ENCODE assay signal across 35 cellular contexts in genomic region chr20:33765099-33765498, GRCh38. TPM values are rescaled to one million over a fixed set of nuclear protein-coding genes. Genes with fewer than 3 reads are reported as not detected.
DNase-seq lines count a peak whose midpoint lies in the region; ATAC-seq, FAIRE-seq and TF ChIP-seq lines count a peak whose summit lies in the region.
"Had no signal": no experiment of that assay in that cellular context is flagged by ENCODE, and none has a peak within 500 bp of the region (broad histone marks: within the 10 kb centered on the region; RNA-seq: fewer than 3 reads in every experiment).

No MANE protein-coding gene starts in this region.

- H3K27me3 ChIP-seq in HepG2 (ENCODE audit: control insufficient read depth in 1 of 2, insufficient read depth in 2 of 2, low read length in 2 of 2) (no peaks in the 10 kb centered on the region), right lobe of liver (no peaks in the 10 kb centered on the region), K562 (ENCODE audit: control insufficient read depth in 2 of 2, insufficient read depth in 2 of 2, low read length in 2 of 2) (no peaks in the 10 kb centered on the region)
- H3K27me3 ChIP-seq: BE2C; BLaER1; BLaER1 treated with 17β-estradiol and CSF1 and Interleukin-3, amounts not matched to agents 10 nM and 100 nM had no signal

- no peak for DNase-seq in activated naive CD4-positive, alpha-beta T cell treated with anti-CD3 and anti-CD28 coated beads, Interleukin-2, amount 50 U/mL, for 16 hours
- DNase-seq in HepG2 (ENCODE audit: low spot score), result no peak
- no peak for DNase-seq in right lobe of liver
- DNase-seq in K562 (ENCODE audit: extremely low read depth in 1 of 4, low spot score in 3 of 4), result no peak
- DNase-seq in HT-29 (ENCODE audit: low spot score), result no peak
- DNase-seq: 8988T; ACHN; AML-193; BE2C; C1 segment of cervical spinal cord; Caco-2; Calu3; CD4-positive, alpha-beta memory T cell; CD4-positive, alpha-beta T cell; CD4-positive, CD25-positive, alpha-beta regulatory T cell; CD8-positive, alpha-beta memory T cell; CD8-positive, alpha-beta T cell; COR-L47; DMS 273 treated with DMSO at 0.1 percent for 48 hours; DMS153; DMS53; DMS79; DMS79 treated with DMSO at 0.1 percent for 48 hours; DND-41; EL had no signal

- H3K4me1 ChIP-seq in HepG2 (ENCODE audit: insufficient read depth, low read length) (no peaks in the 10 kb centered on the region), right lobe of liver (no peaks in the 10 kb centered on the region), K562 (replicated peaks in 1 of 2; ENCODE audit: control insufficient read depth in 2 of 2, insufficient read depth in 2 of 2, low read length in 2 of 2) (peaks cover 8 to 10% of the 10 kb centered on the region in 2 experiments; a peak in 4 of 5 replicates)
- H3K4me1 ChIP-seq: A549; BLaER1; BLaER1 treated with 17β-estradiol and CSF1 and Interleukin-3, amounts not matched to agents 10 nM and 100 nM; Caco-2 had no signal

- H3K36me3 ChIP-seq in HepG2 (replicated peaks in 1 of 2; ENCODE audit: control insufficient read depth in 1 of 2, insufficient read depth in 2 of 2, low read length in 2 of 2), result 0 out of 5 replicates have a peak, but pooled peaks cover 0 to 3% of the 10 kb centered on the region in 2 experiments
- H3K36me3 ChIP-seq in right lobe of liver, result no peaks in the 10 kb centered on the region
- H3K36me3 ChIP-seq in K562 (ENCODE audit: control insufficient read depth, insufficient read depth, low read length), result no peaks in the 10 kb centered on the region
- H3K36me3 ChIP-seq: BE2C had no signal

- BruUV-seq in HepG2 (replicated peaks; lab: Mats Ljungman, UMichigan) (no TSS peak), K562 (replicated peaks; lab: Mats Ljungman, UMichigan) (no TSS peak)

- H3K27ac ChIP-seq in HepG2 (ENCODE audit: extremely low read length, insufficient read depth, low read length) (no peak overlapping the region), right lobe of liver (no peak overlapping the region), K562 (ENCODE audit: extremely low read depth, low read depth, low read length) (no peak overlapping the region)
- H3K27ac ChIP-seq: 22Rv1; A549; BLaER1; BLaER1 treated with 17β-estradiol and CSF1 and Interleukin-3, amounts not matched to agents 10 nM and 100 nM; C4-2B had no signal

- H4K20me1 ChIP-seq in HepG2 (ENCODE audit: insufficient read depth, low read length) (no peaks in the 10 kb centered on the region), K562 (replicated peaks; ENCODE audit: control insufficient read depth, insufficient read depth, low read length) (no peaks in the 10 kb centered on the region)
- H4K20me1 ChIP-seq: BLaER1 had no signal

- peaks cover 10% of the 10 kb centered on the region for H3K36me3 Mint-ChIP-seq in activated naive CD4-positive, alpha-beta T cell treated with anti-CD3 and anti-CD28 coated beads, Interleukin-2, amount 50 U/mL, for 24 hours

- in situ Hi-C loops in HepG2 (cut with HindIII; ENCODE audit: extremely low pct_ligation_motif_present, low pct_unique_long_range_greater_than_20kb), result no loop called here
- in situ Hi-C loops in K562 (cut with MboI), result no loop called here

- intact Hi-C loops in HepG2 (cut with micrococcal nuclease; ENCODE audit: unreplicated experiment) (no loop called here), right lobe of liver (cut with DNase I) (no loop called here), K562 (cut with micrococcal nuclease) (no loop called here)

- H2AFZ ChIP-seq in HepG2 (ENCODE audit: low read length) (no peak overlapping the region), K562 (ENCODE audit: low read depth, low read length) (no peak overlapping the region)

- H3K9me3 Mint-ChIP-seq in activated naive CD4-positive, alpha-beta T cell treated with anti-CD3 and anti-CD28 coated beads, Interleukin-2, amount 50 U/mL, for 24 hours, result no peaks in the 10 kb centered on the region
- H3K9me3 Mint-ChIP-seq: CD4-positive, alpha-beta memory T cell; CD4-positive, alpha-beta T cell; CD8-positive, alpha-beta memory T cell; CD8-positive, alpha-beta T cell had no signal

- no peak overlapping the region for H3K9ac ChIP-seq in HepG2 (ENCODE audit: insufficient read depth, low read depth, low read length)
- H3K9ac ChIP-seq in K562 (ENCODE audit: insufficient read depth in 1 of 2, low read depth in 2 of 2, low read length in 2 of 2), result no peak overlapping the region
- H3K9ac ChIP-seq: BLaER1; BLaER1 treated with 17β-estradiol and CSF1 and Interleukin-3, amounts not matched to agents 10 nM and 100 nM had no signal

- TF ChIP-seq EP300 in HepG2 (IDR thresholded peaks at IDR 0.05; ENCODE audit: low read depth in 2 of 2, low read length in 2 of 2) (no peak), HepG2 (CRISPR knock-in tag; IDR thresholded peaks at IDR 0.05; ENCODE audit: borderline replicate concordance) (no peak), K562 (IDR thresholded peaks at IDR 0.05; ENCODE audit: low read length) (no peak)

- H3K4me3 ChIP-seq in HepG2 (replicated peaks in 1 of 3; ENCODE audit: insufficient read depth in 1 of 3, low read depth in 2 of 3, low read length in 3 of 3) (no peak overlapping the region), right lobe of liver (no peak overlapping the region), K562 (no peak overlapping the region)
- H3K4me3 ChIP-seq: A549; BLaER1; BLaER1 treated with 17β-estradiol and CSF1 and Interleukin-3, amounts not matched to agents 10 nM and 100 nM had no signal

- H3K4me1 Mint-ChIP-seq in activated naive CD4-positive, alpha-beta T cell treated with anti-CD3 and anti-CD28 coated beads, Interleukin-2, amount 50 U/mL, for 24 hours, result no peaks in the 10 kb centered on the region
- H3K4me1 Mint-ChIP-seq: CD14-positive monocyte; CD4-positive, alpha-beta memory T cell; CD4-positive, CD25-positive, alpha-beta regulatory T cell had no signal

- H3K4me2 ChIP-seq in HepG2 (ENCODE audit: low read depth, low read length), result no peak overlapping the region
- no peak overlapping the region for H3K4me2 ChIP-seq in K562 (ENCODE audit: insufficient read depth, low read length)
- H3K4me2 ChIP-seq: A549; BLaER1; BLaER1 treated with 17β-estradiol and CSF1 and Interleukin-3, amounts not matched to agents 10 nM and 100 nM had no signal

- POLR2A ChIA-PET in HepG2 (lab: Yijun Ruan, JAX), result no interaction called here
- POLR2A ChIA-PET in K562 (lab: Yijun Ruan, JAX), result interaction anchor here (1.3 kb wide), 1 partner anchor 11 kb away, joined by 5 read pairs; no protein-coding TSS in a partner anchor

- ATAC-seq in HepG2 (no peak), right lobe of liver (no peak), K562 (no peak)
- ATAC-seq: A549; CD8-positive, alpha-beta T cell had no signal

- peak overlapping the region; percentile 30 for H3K27ac Mint-ChIP-seq in activated naive CD4-positive, alpha-beta T cell treated with anti-CD3 and anti-CD28 coated beads, Interleukin-2, amount 50 U/mL, for 24 hours
- H3K27ac Mint-ChIP-seq: B cell; CD4-positive, alpha-beta T cell; CD4-positive, CD25-positive, alpha-beta regulatory T cell; CD8-positive, alpha-beta T cell had no signal

- FAIRE-seq in HepG2 (lab: Jason Lieb, UNC) (no peak), K562 (lab: Jason Lieb, UNC) (no peak)
- FAIRE-seq: A204.1, A549, D721Med had no signal

- H3K79me2 ChIP-seq in HepG2 (ENCODE audit: insufficient read depth, low read length) (no peaks in the 10 kb centered on the region), K562 (ENCODE audit: control insufficient read depth, insufficient read depth, low read length) (no peaks in the 10 kb centered on the region)

- 94% methylated on average over 2 of the region's 2 CpGs for WGBS in HepG2 (ENCODE audit: low lambda C conversion rate)
- WGBS in right lobe of liver (ENCODE audit: insufficient coverage, low coverage, low lambda C conversion rate, missing lambda C conversion rate), result 80% methylated on average over 2 of the region's 2 CpGs
- WGBS in K562 (ENCODE audit: insufficient coverage, low coverage, missing lambda C conversion rate), result 0% methylated on average over 1 of the region's 2 CpGs

- H3K9me3 ChIP-seq in HepG2 (ENCODE audit: low read length) (no peaks in the 10 kb centered on the region), right lobe of liver (no peaks in the 10 kb centered on the region), K562 (replicated peaks; ENCODE audit: control insufficient read depth, insufficient read depth, low read depth, low read length) (no peaks in the 10 kb centered on the region)
- H3K9me3 ChIP-seq: A549; BE2C; BLaER1; BLaER1 treated with 17β-estradiol and CSF1 and Interleukin-3, amounts not matched to agents 10 nM and 100 nM had no signal

- H3K27me3 Mint-ChIP-seq in activated naive CD4-positive, alpha-beta T cell treated with anti-CD3 and anti-CD28 coated beads, Interleukin-2, amount 50 U/mL, for 24 hours, result no peaks in the 10 kb centered on the region
- H3K27me3 Mint-ChIP-seq: B cell; CD4-positive, alpha-beta memory T cell; CD4-positive, alpha-beta T cell; CD4-positive, CD25-positive, alpha-beta regulatory T cell; CD8-positive, alpha-beta memory T cell had no signal

- TF ChIP-seq POLR2A in HepG2 (IDR thresholded peaks at IDR 0.05; ENCODE audit: insufficient read depth in 1 of 2, low read depth in 2 of 2, low read length in 2 of 2) (no peak), right lobe of liver (IDR thresholded peaks at IDR 0.05) (no peak), K562 (conservative IDR thresholded peaks at IDR 0.05) (no peak)

- TF ChIP-seq CTCF in HepG2 (CRISPR knock-in tag; IDR thresholded peaks at IDR 0.05) (no peak), right lobe of liver (IDR thresholded peaks at IDR 0.05) (no peak), K562 (IDR thresholded peaks at IDR 0.05 in 2 of 3, conservative IDR thresholded peaks at IDR 0.05 in 1 of 3; ENCODE audit: insufficient read depth in 2 of 3, low read depth in 1 of 3, low read length in 3 of 3) (no peak)

- TF ChIP-seq RAD21 in HepG2 (CRISPR knock-in tag; IDR thresholded peaks at IDR 0.05) (no peak), K562 (CRISPR knock-in tag; conservative IDR thresholded peaks at IDR 0.05 in 1 of 2, IDR thresholded peaks at IDR 0.05 in 1 of 2) (no peak)

- H3K9me1 ChIP-seq in K562 (ENCODE audit: control insufficient read depth, insufficient read depth, low read length), result no peaks in the 10 kb centered on the region

- CTCF ChIA-PET in HepG2 (lab: Yijun Ruan, JAX; ENCODE audit: low intra/inter-chr PET ratio, low total read pairs), result no interaction called here
- CTCF ChIA-PET in K562 (lab: Yijun Ruan, JAX; ENCODE audit: low intra/inter-chr PET ratio), result no interaction called here

- no peak overlapping the region for H3K4me3 Mint-ChIP-seq in activated naive CD4-positive, alpha-beta T cell treated with anti-CD3 and anti-CD28 coated beads, Interleukin-2, amount 50 U/mL, for 24 hours
- H3K4me3 Mint-ChIP-seq: B cell; CD14-positive monocyte; CD4-positive, alpha-beta memory T cell; CD4-positive, alpha-beta T cell; CD4-positive, CD25-positive, alpha-beta regulatory T cell; CD8-positive, alpha-beta memory T cell; CD8-positive, alpha-beta T cell had no signal

RNA-seq across cellular contexts. Expression of gene ZNF341, which starts 33.3 kb away (rescaled TPM):
- total RNA-seq in HepG2 (2016; rRNA removed; fragmentation: Illumina TruSeq; extraction: Trizol) (0.97 and 1.1 TPM in 2 replicates), right lobe of liver (1 to 10 TPM in 5 of 6 experiments, under 1 TPM in 1; 0.99 to 2.0 (median 1.6) TPM), K562 (2014; rRNA removed) (1.6 and 2.6 TPM in 2 replicates), K562 (2014; rRNA removed; fragmentation: Illumina TruSeq; extraction: Trizol) (0.41 and 0.76 TPM in 2 replicates), K562 (2015; rRNA removed; fragmentation: Illumina TruSeq; extraction: Trizol) (1.0 TPM in 2 replicates), K562 (2021) (2.6 and 2.8 TPM in 2 replicates)
- total RNA-seq in HepG2 (2016; cell fraction: cytosol; rRNA removed; fragmentation: Illumina TruSeq; extraction: Trizol; ENCODE audit: low read depth), result 0.26 and 0.40 TPM in 2 replicates
- 0.85 and 1.00 TPM in 2 replicates for total RNA-seq in HepG2 (2016; cell fraction: insoluble cytoplasmic fraction; rRNA removed; fragmentation: Illumina TruSeq; extraction: Trizol)
- total RNA-seq in HepG2 (2016; cell fraction: membrane; rRNA removed; fragmentation: Illumina TruSeq; extraction: Trizol), result 0.43 and 0.59 TPM in 2 replicates
- 1.3 and 1.4 TPM in 2 replicates for total RNA-seq in HepG2 (2016; cell fraction: nucleus; rRNA removed; fragmentation: Illumina TruSeq; extraction: Trizol)
- polyA plus RNA-seq in HepG2 (2011; rRNA removed) (2.2 TPM in 2 replicates), K562 (2011; rRNA removed) (0.89 and 1.8 TPM in 2 replicates), K562 (2014; fragmentation: Illumina TruSeq; extraction: Trizol) (2.3 TPM in 2 replicates), K562 (2014; fragmentation: Nextera tagmentation; extraction: Ambion mirVana) (under 1 TPM; 0.08 to 0.10 TPM), K562 (2014; rRNA removed) (2.0 and 2.2 TPM in 2 replicates)
- 0.87 and 0.94 TPM in 2 replicates for polyA plus RNA-seq in HepG2 (2011; cell fraction: cytosol; rRNA removed)
- 5.0 and 6.3 TPM in 2 replicates for polyA plus RNA-seq in HepG2 (2011; cell fraction: nucleus; rRNA removed)
- 0.99 and 1.6 TPM in 2 replicates for polyA plus RNA-seq in HepG2 (2012)
- 0.21 and 0.25 TPM in 2 replicates for polyA plus RNA-seq in HepG2 (2016; cell fraction: cytosol; fragmentation: Illumina TruSeq; extraction: Trizol; ENCODE audit: low read depth)
- polyA plus RNA-seq in HepG2 (2016; cell fraction: insoluble cytoplasmic fraction; fragmentation: Illumina TruSeq; extraction: Trizol; ENCODE audit: low read depth), result 1.0 and 1.3 TPM in 2 replicates
- 0.33 and 0.47 TPM in 2 replicates for polyA plus RNA-seq in HepG2 (2016; cell fraction: membrane; fragmentation: Illumina TruSeq; extraction: Trizol; ENCODE audit: low read depth)
- 4.5 and 5.6 TPM in 2 replicates for polyA plus RNA-seq in HepG2 (2016; cell fraction: nucleus; fragmentation: Illumina TruSeq; extraction: Trizol; ENCODE audit: insufficient read depth, low read depth)
- 3.5 and 6.0 TPM in 2 replicates for polyA minus RNA-seq in HepG2 (2011; rRNA and poly(A)+ RNA removed; ENCODE audit: low replicate concordance)
- 0.88 and 1.3 TPM in 2 replicates for polyA minus RNA-seq in HepG2 (2011; cell fraction: cytosol; rRNA and poly(A)+ RNA removed)
- 2.2 and 2.3 TPM in 2 replicates for polyA minus RNA-seq in HepG2 (2011; cell fraction: nucleus; rRNA and poly(A)+ RNA removed)
- total RNA-seq in K562 (2011; cell fraction: chromatin; rRNA removed; ENCODE audit: low replicate concordance), result 6.0 and 8.6 TPM in 2 replicates
- 5.0 and 5.2 TPM in 2 replicates for total RNA-seq in K562 (2011; cell fraction: nucleolus; rRNA removed)
- total RNA-seq in K562 (2011; cell fraction: nucleoplasm; rRNA removed), result 5.1 and 6.3 TPM in 2 replicates
- 1.2 and 2.3 TPM in 2 replicates for polyA plus RNA-seq in K562 (2011; cell fraction: cytosol; rRNA removed)
- polyA plus RNA-seq in K562 (2011; cell fraction: nucleus; rRNA removed), result 2.3 and 5.1 TPM in 2 replicates
- 2.3 and 2.4 TPM in 2 replicates for polyA plus RNA-seq in K562 (2012)
- 0.90 and 1.3 TPM in 2 replicates for polyA minus RNA-seq in K562 (2011; rRNA and poly(A)+ RNA removed)
- polyA minus RNA-seq in K562 (2011; cell fraction: cytosol; rRNA and poly(A)+ RNA removed), result 1.6 and 1.9 TPM in 2 replicates
- polyA minus RNA-seq in K562 (2011; cell fraction: nucleus; rRNA and poly(A)+ RNA removed), result 1.1 and 1.6 TPM in 2 replicates
- total RNA-seq in HT-29 (2014; rRNA removed; shearing (Covaris generic)), result 4.3 and 5.4 TPM in 2 replicates

RNA-seq across cellular contexts. Expression of gene PXMP4, which starts 45.0 kb away (rescaled TPM):
- total RNA-seq in HepG2 (2016; rRNA removed; fragmentation: Illumina TruSeq; extraction: Trizol), result not detected in 2 replicates
- not detected in 2 replicates for total RNA-seq in HepG2 (2016; cell fraction: cytosol; rRNA removed; fragmentation: Illumina TruSeq; extraction: Trizol; ENCODE audit: low read depth)
- total RNA-seq in HepG2 (2016; cell fraction: insoluble cytoplasmic fraction; rRNA removed; fragmentation: Illumina TruSeq; extraction: Trizol), result not detected in 2 replicates
- total RNA-seq in HepG2 (2016; cell fraction: membrane; rRNA removed; fragmentation: Illumina TruSeq; extraction: Trizol), result not detected in 2 replicates
- not detected in 2 replicates for total RNA-seq in HepG2 (2016; cell fraction: nucleus; rRNA removed; fragmentation: Illumina TruSeq; extraction: Trizol)
- polyA plus RNA-seq in HepG2 (2011; rRNA removed), result not detected in 2 replicates
- polyA plus RNA-seq in HepG2 (2011; cell fraction: cytosol; rRNA removed), result 0.01 TPM in 1 of 2 replicates, not detected in the other
- not detected in 2 replicates for polyA plus RNA-seq in HepG2 (2011; cell fraction: nucleus; rRNA removed)
- 0.07 TPM in 1 of 2 replicates, not detected in the other for polyA plus RNA-seq in HepG2 (2012)
- not detected in 2 replicates for polyA plus RNA-seq in HepG2 (2016; cell fraction: cytosol; fragmentation: Illumina TruSeq; extraction: Trizol; ENCODE audit: low read depth)
- not detected in 2 replicates for polyA plus RNA-seq in HepG2 (2016; cell fraction: insoluble cytoplasmic fraction; fragmentation: Illumina TruSeq; extraction: Trizol; ENCODE audit: low read depth)
- not detected in 2 replicates for polyA plus RNA-seq in HepG2 (2016; cell fraction: membrane; fragmentation: Illumina TruSeq; extraction: Trizol; ENCODE audit: low read depth)
- polyA plus RNA-seq in HepG2 (2016; cell fraction: nucleus; fragmentation: Illumina TruSeq; extraction: Trizol; ENCODE audit: insufficient read depth, low read depth), result not detected in 2 replicates
- 0.20 and 11.4 TPM in 2 replicates for polyA minus RNA-seq in HepG2 (2011; rRNA and poly(A)+ RNA removed; ENCODE audit: low replicate concordance)
- not detected in 2 replicates for polyA minus RNA-seq in HepG2 (2011; cell fraction: cytosol; rRNA and poly(A)+ RNA removed)
- not detected in 2 replicates for polyA minus RNA-seq in HepG2 (2011; cell fraction: nucleus; rRNA and poly(A)+ RNA removed)
- total RNA-seq in right lobe of liver, result 10 to 100 TPM in 4 of 6 experiments, 1 to 10 TPM in 2; 5.5 to 17.8 (median 12.9) TPM
- total RNA-seq in K562 (2011; cell fraction: chromatin; rRNA removed; ENCODE audit: low replicate concordance), result 5.6 and 15.2 TPM in 2 replicates
- 8.7 and 9.8 TPM in 2 replicates for total RNA-seq in K562 (2011; cell fraction: nucleolus; rRNA removed)
- total RNA-seq in K562 (2011; cell fraction: nucleoplasm; rRNA removed), result 9.0 and 12.0 TPM in 2 replicates
- 5.6 and 9.1 TPM in 2 replicates for total RNA-seq in K562 (2014; rRNA removed)
- total RNA-seq in K562 (2014; rRNA removed; fragmentation: Illumina TruSeq; extraction: Trizol), result 3.6 and 4.8 TPM in 2 replicates
- total RNA-seq in K562 (2015; rRNA removed; fragmentation: Illumina TruSeq; extraction: Trizol), result 4.4 and 6.7 TPM in 2 replicates
- total RNA-seq in K562 (2021), result 11.4 and 12.6 TPM in 2 replicates
- polyA plus RNA-seq in K562 (2011; rRNA removed), result 6.7 and 7.3 TPM in 2 replicates
- polyA plus RNA-seq in K562 (2011; cell fraction: cytosol; rRNA removed), result 12.4 and 17.3 TPM in 2 replicates
- polyA plus RNA-seq in K562 (2011; cell fraction: nucleus; rRNA removed), result 10.1 and 11.6 TPM in 2 replicates
- 9.3 and 12.6 TPM in 2 replicates for polyA plus RNA-seq in K562 (2012)
- polyA plus RNA-seq in K562 (2014; fragmentation: Illumina TruSeq; extraction: Trizol), result 9.8 and 10.4 TPM in 2 replicates
- polyA plus RNA-seq in K562 (2014; fragmentation: Nextera tagmentation; extraction: Ambion mirVana), result 10 to 100 TPM; 24.4 to 29.1 TPM
- 5.7 and 6.8 TPM in 2 replicates for polyA plus RNA-seq in K562 (2014; rRNA removed)
- polyA minus RNA-seq in K562 (2011; rRNA and poly(A)+ RNA removed), result 4.0 and 5.7 TPM in 2 replicates
- 6.6 and 7.5 TPM in 2 replicates for polyA minus RNA-seq in K562 (2011; cell fraction: cytosol; rRNA and poly(A)+ RNA removed)
- 3.0 TPM in 2 replicates for polyA minus RNA-seq in K562 (2011; cell fraction: nucleus; rRNA and poly(A)+ RNA removed)
- total RNA-seq in HT-29 (2014; rRNA removed; shearing (Covaris generic)), result 14.5 and 28.1 TPM in 2 replicates

RNA-seq across cellular contexts. Expression of gene CHMP4B, which starts 46.0 kb away (rescaled TPM):
- total RNA-seq in HepG2 (2016; rRNA removed; fragmentation: Illumina TruSeq; extraction: Trizol) (40.1 and 55.7 TPM in 2 replicates), right lobe of liver (10 to 100 TPM; 21.0 to 40.8 (median 28.3) TPM), K562 (2014; rRNA removed) (35.4 and 39.2 TPM in 2 replicates), K562 (2014; rRNA removed; fragmentation: Illumina TruSeq; extraction: Trizol) (18.6 and 18.8 TPM in 2 replicates), K562 (2015; rRNA removed; fragmentation: Illumina TruSeq; extraction: Trizol) (30.4 and 30.8 TPM in 2 replicates), K562 (2021) (43.9 and 45.1 TPM in 2 replicates)
- total RNA-seq in HepG2 (2016; cell fraction: cytosol; rRNA removed; fragmentation: Illumina TruSeq; extraction: Trizol; ENCODE audit: low read depth), result 21.5 and 22.5 TPM in 2 replicates
- 38.1 and 49.5 TPM in 2 replicates for total RNA-seq in HepG2 (2016; cell fraction: insoluble cytoplasmic fraction; rRNA removed; fragmentation: Illumina TruSeq; extraction: Trizol)
- 48.4 and 51.3 TPM in 2 replicates for total RNA-seq in HepG2 (2016; cell fraction: membrane; rRNA removed; fragmentation: Illumina TruSeq; extraction: Trizol)
- 20.3 and 20.7 TPM in 2 replicates for total RNA-seq in HepG2 (2016; cell fraction: nucleus; rRNA removed; fragmentation: Illumina TruSeq; extraction: Trizol)
- polyA plus RNA-seq in HepG2 (2011; rRNA removed) (45.6 and 53.3 TPM in 2 replicates), K562 (2011; rRNA removed) (25.2 and 31.8 TPM in 2 replicates), K562 (2014; fragmentation: Illumina TruSeq; extraction: Trizol) (55.9 and 61.8 TPM in 2 replicates), K562 (2014; fragmentation: Nextera tagmentation; extraction: Ambion mirVana) (1 to 10 TPM; 1.8 to 2.5 TPM), K562 (2014; rRNA removed) (51.9 and 64.7 TPM in 2 replicates)
- 41.0 and 57.4 TPM in 2 replicates for polyA plus RNA-seq in HepG2 (2011; cell fraction: cytosol; rRNA removed)
- polyA plus RNA-seq in HepG2 (2011; cell fraction: nucleus; rRNA removed), result 16.8 and 22.7 TPM in 2 replicates
- 89.7 and 106 TPM in 2 replicates for polyA plus RNA-seq in HepG2 (2012)
- 70.9 and 93.4 TPM in 2 replicates for polyA plus RNA-seq in HepG2 (2016; cell fraction: cytosol; fragmentation: Illumina TruSeq; extraction: Trizol; ENCODE audit: low read depth)
- 148 and 160 TPM in 2 replicates for polyA plus RNA-seq in HepG2 (2016; cell fraction: insoluble cytoplasmic fraction; fragmentation: Illumina TruSeq; extraction: Trizol; ENCODE audit: low read depth)
- polyA plus RNA-seq in HepG2 (2016; cell fraction: membrane; fragmentation: Illumina TruSeq; extraction: Trizol; ENCODE audit: low read depth), result 107 and 129 TPM in 2 replicates
- 88.7 and 93.2 TPM in 2 replicates for polyA plus RNA-seq in HepG2 (2016; cell fraction: nucleus; fragmentation: Illumina TruSeq; extraction: Trizol; ENCODE audit: insufficient read depth, low read depth)
- polyA minus RNA-seq in HepG2 (2011; rRNA and poly(A)+ RNA removed; ENCODE audit: low replicate concordance), result 12.1 and 18.5 TPM in 2 replicates
- 23.5 and 28.2 TPM in 2 replicates for polyA minus RNA-seq in HepG2 (2011; cell fraction: cytosol; rRNA and poly(A)+ RNA removed)
- 9.5 and 11.8 TPM in 2 replicates for polyA minus RNA-seq in HepG2 (2011; cell fraction: nucleus; rRNA and poly(A)+ RNA removed)
- 6.2 and 7.5 TPM in 2 replicates for total RNA-seq in K562 (2011; cell fraction: chromatin; rRNA removed; ENCODE audit: low replicate concordance)
- total RNA-seq in K562 (2011; cell fraction: nucleolus; rRNA removed), result 5.7 TPM in 2 replicates
- total RNA-seq in K562 (2011; cell fraction: nucleoplasm; rRNA removed), result 7.3 and 9.1 TPM in 2 replicates
- 21.4 and 26.5 TPM in 2 replicates for polyA plus RNA-seq in K562 (2011; cell fraction: cytosol; rRNA removed)
- polyA plus RNA-seq in K562 (2011; cell fraction: nucleus; rRNA removed), result 8.8 and 10.6 TPM in 2 replicates
- polyA plus RNA-seq in K562 (2012), result 58.9 and 64.6 TPM in 2 replicates
- polyA minus RNA-seq in K562 (2011; rRNA and poly(A)+ RNA removed), result 10.0 and 11.8 TPM in 2 replicates
- 13.6 and 16.1 TPM in 2 replicates for polyA minus RNA-seq in K562 (2011; cell fraction: cytosol; rRNA and poly(A)+ RNA removed)
- 2.7 and 4.3 TPM in 2 replicates for polyA minus RNA-seq in K562 (2011; cell fraction: nucleus; rRNA and poly(A)+ RNA removed)
- 117 and 120 TPM in 2 replicates for total RNA-seq in HT-29 (2014; rRNA removed; shearing (Covaris generic))
